ENCODE assay signal across 30 cellular contexts in the genomic region with DNA sequence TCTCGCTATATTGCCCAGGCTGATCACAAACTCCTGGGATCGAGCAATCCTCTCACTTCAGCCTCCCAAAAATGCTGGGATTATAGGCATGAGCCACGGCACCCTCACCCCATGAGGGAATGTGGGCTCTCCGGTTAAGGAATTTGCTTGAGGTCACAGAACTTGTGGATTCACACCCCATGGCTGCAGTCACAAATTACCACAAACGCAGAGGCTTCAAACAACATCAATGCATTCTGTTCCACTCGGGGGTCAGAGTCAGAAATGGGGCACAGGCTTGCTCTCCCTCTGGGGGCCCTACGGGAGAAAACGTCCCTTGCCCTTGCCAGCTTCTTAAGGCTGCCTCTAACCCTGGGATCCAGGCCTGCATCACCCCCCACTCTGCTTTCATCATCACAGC. TPM values are rescaled to one million over a fixed set of nuclear protein-coding genes. Genes with fewer than 3 reads are reported as not detected.
DNase-seq lines count a peak whose midpoint lies in the region; ATAC-seq and TF ChIP-seq lines count a peak whose summit lies in the region.
"Had no signal": no experiment of that assay in that cellular context is flagged by ENCODE, and none has a peak within 500 bp of the region (broad histone marks: within the 10 kb centered on the region; RNA-seq: fewer than 3 reads in every experiment).

No MANE protein-coding gene starts in this region.

- H3K4me1 ChIP-seq in OCI-LY3 (ENCODE audit: low read length), result peaks cover 58% of the 10 kb centered on the region
- peaks cover 6 to 75% (median 32%) of the 10 kb centered on the region in 3 donors for H3K4me1 ChIP-seq in esophagus squamous epithelium
- peaks cover 7 to 31% (median 21%) of the 10 kb centered on the region in 6 donors for H3K4me1 ChIP-seq in spleen
- H3K4me1 ChIP-seq: colonic mucosa had no signal

- DNase-seq in CD14-positive monocyte (ENCODE audit: low spot score) (no peak), esophagus squamous epithelium (lab: John Stamatoyannopoulos, UW) (no peak), spleen (no peak), GM10248 (ENCODE audit: extremely low spot score) (no peak), erythroblast (lab: John Stamatoyannopoulos, UW) (no peak)
- DNase-seq: activated CD4-positive, alpha-beta T cell treated with anti-CD3 and anti-CD28 coated beads, Interleukin-2, amount 50 U/mL, for 48 hours; activated CD8-positive, alpha-beta memory T cell treated with anti-CD3 and anti-CD28 coated beads, Interleukin-2, amount 50 U/mL, for 4 hours; amygdala; colonic mucosa; effector memory CD8-positive, alpha-beta T cell; EL; hippocampal formation; immature natural killer cell; mesenchymal stem cell; MM.1S; NCI-H1417 treated with DMSO at 0.1 percent for 48 hours; NCI-H82; RPMI8226 had no signal

- no peaks in the 10 kb centered on the region for H3K79me2 ChIP-seq in OCI-LY3 (ENCODE audit: low read length)

- peak overlapping the region; percentile 30; the same call in 1 of the 2 replicates for H3K9ac ChIP-seq in OCI-LY3 (ENCODE audit: low read length)

- 65 to 69% methylated on average over 8 of the region's 8 CpGs for WGBS in esophagus squamous epithelium, 2 donors
- 70 to 94% (median 87%) methylated on average over 7 to 8 of the region's 8 CpGs for WGBS in spleen, 5 donors

- peak overlapping the region in 1 of 2 donors; percentile 26 for H3K4me3 Mint-ChIP-seq in CD14-positive monocyte
- H3K4me3 Mint-ChIP-seq: activated naive CD4-positive, alpha-beta T cell treated with anti-CD3 and anti-CD28 coated beads, Interleukin-2, amount 50 U/mL, for 24 hours; effector memory CD8-positive, alpha-beta T cell; immature natural killer cell; T-helper 1 cell treated with Interleukin-12 subunit alpha and Interleukin-12 subunit beta and Interleukin-4 antibody, amounts not matched to agents 30 μg/mL and 1 μg/mL, for 36 hours had no signal

- CTCF ChIA-PET in GM10248 (lab: Yijun Ruan, JAX), result interaction anchor here (1.0 to 3.0 kb wide), 7 partner anchors 9 to 151 kb away, joined by 3 to 75 read pairs (median 10); partner anchors contain the start of genes B4GALT1, SMU1 and SPINK4

- H3K4me1 Mint-ChIP-seq in CD14-positive monocyte, result peaks cover 37% of the 10 kb centered on the region

- no peaks in the 10 kb centered on the region for H3K36me3 Mint-ChIP-seq in CD14-positive monocyte
- H3K36me3 Mint-ChIP-seq: activated naive CD4-positive, alpha-beta T cell treated with anti-CD3 and anti-CD28 coated beads, Interleukin-2, amount 50 U/mL, for 24 hours; immature natural killer cell had no signal

- H2AFZ ChIP-seq in OCI-LY3 (ENCODE audit: low read depth, low read length), result no peak overlapping the region

- H3K27me3 ChIP-seq in OCI-LY3 (ENCODE audit: low read depth, low read length) (no peaks in the 10 kb centered on the region), esophagus squamous epithelium (no peaks in the 10 kb centered on the region), spleen (replicated peaks in 1 of 7) (no peaks in the 10 kb centered on the region)
- H3K27me3 ChIP-seq: cardiac muscle cell, colonic mucosa, gastroesophageal sphincter, tibial nerve had no signal

- peak overlapping the region; percentile 55; the same call in 1 of the 2 replicates for H3K4me3 ChIP-seq in OCI-LY3 (ENCODE audit: low read length)
- no peak overlapping the region for H3K4me3 ChIP-seq in esophagus squamous epithelium
- peak overlapping the region in 1 of 8 donors; percentile 24 for H3K4me3 ChIP-seq in spleen
- H3K4me3 ChIP-seq: cardiac muscle cell, colonic mucosa, gastroesophageal sphincter, SK-N-MC, tibial nerve had no signal

- peak overlapping the region; percentile 59 for H3K4me2 ChIP-seq in OCI-LY3 (ENCODE audit: low read length)

- no peak for ATAC-seq in GM21360 (IDR thresholded peaks at IDR 0.05; ENCODE audit: unreplicated experiment)
- ATAC-seq: effector memory CD8-positive, alpha-beta T cell had no signal

- peak overlapping the region; percentile 91 to 97 (median 96) for H3K27ac Mint-ChIP-seq in CD14-positive monocyte
- H3K27ac Mint-ChIP-seq: activated naive CD4-positive, alpha-beta T cell treated with anti-CD3 and anti-CD28 coated beads, Interleukin-2, amount 50 U/mL, for 24 hours; effector memory CD8-positive, alpha-beta T cell; T-helper 1 cell treated with Interleukin-12 subunit alpha and Interleukin-12 subunit beta and Interleukin-4 antibody, amounts not matched to agents 30 μg/mL and 1 μg/mL, for 36 hours had no signal

- TF ChIP-seq CTCF in CD14-positive monocyte (IDR thresholded peaks at IDR 0.05), result no peak
- TF ChIP-seq CTCF in OCI-LY3 (IDR thresholded peaks at IDR 0.05; ENCODE audit: low read depth, low read length), result no peak
- no peak for TF ChIP-seq CTCF in esophagus squamous epithelium (IDR thresholded peaks at IDR 0.05)
- no peak for TF ChIP-seq CTCF in spleen (IDR thresholded peaks at IDR 0.05 in 8 of 11, conservative IDR thresholded peaks at IDR 0.05 in 3 of 11)
- no peak for TF ChIP-seq CTCF in GM10248 (IDR thresholded peaks at IDR 0.05; ENCODE audit: control extremely low read depth, extremely low read depth, low read depth, missing control alignments)

- no peaks in the 10 kb centered on the region for H4K20me1 ChIP-seq in OCI-LY3 (ENCODE audit: insufficient read depth, low read length)

- H3K9me3 ChIP-seq in OCI-LY3 (ENCODE audit: insufficient read depth, low read length), result no peaks in the 10 kb centered on the region
- no peaks in the 10 kb centered on the region for H3K9me3 ChIP-seq in esophagus squamous epithelium
- H3K9me3 ChIP-seq in spleen, result no peaks in the 10 kb centered on the region
- H3K9me3 ChIP-seq: colonic mucosa, gastroesophageal sphincter, tibial nerve had no signal

- H3K36me3 ChIP-seq in OCI-LY3 (replicated peaks; ENCODE audit: low read depth, low read length) (no peaks in the 10 kb centered on the region), esophagus squamous epithelium (no peaks in the 10 kb centered on the region), spleen (no peaks in the 10 kb centered on the region)
- H3K36me3 ChIP-seq: cardiac muscle cell, colonic mucosa, gastroesophageal sphincter, tibial nerve had no signal

- intact Hi-C loops in CD14-positive monocyte (cut with micrococcal nuclease), result loop anchor here (2.0 to 10.0 kb wide), 4 partner anchors 37 to 95 kb away; partner anchors contain the start of genes B4GALT1 (in 1 of the 2), BAG1 (in 1 of the 2) and CHMP5 (in 1 of the 2)
- intact Hi-C loops in esophagus squamous epithelium (cut with DNase I), result loop anchor here (2.0 kb wide), 1 partner anchor 145 kb away; no protein-coding TSS in a partner anchor
- intact Hi-C loops in spleen (cut with DNase I; ENCODE audit: low total_unique reads), result loop anchor here (10.0 kb wide), 1 partner anchor 53 kb away; no protein-coding TSS in a partner anchor

- H3K9me3 Mint-ChIP-seq in CD14-positive monocyte, result peaks cover 0 to 3% (median 0%) of the 10 kb centered on the region in 7 donors
- H3K9me3 Mint-ChIP-seq: activated naive CD4-positive, alpha-beta T cell treated with anti-CD3 and anti-CD28 coated beads, Interleukin-2, amount 50 U/mL, for 24 hours; effector memory CD8-positive, alpha-beta T cell; immature natural killer cell; T-helper 1 cell treated with Interleukin-12 subunit alpha and Interleukin-12 subunit beta and Interleukin-4 antibody, amounts not matched to agents 30 μg/mL and 1 μg/mL, for 36 hours had no signal

- H3K27me3 Mint-ChIP-seq in CD14-positive monocyte (ENCODE audit: low read depth in 3 of 3), result peaks cover 0 to 2% (median 2%) of the 10 kb centered on the region in 3 donors
- H3K27me3 Mint-ChIP-seq: activated naive CD4-positive, alpha-beta T cell treated with anti-CD3 and anti-CD28 coated beads, Interleukin-2, amount 50 U/mL, for 24 hours had no signal

- POLR2A ChIA-PET in GM10248 (lab: Yijun Ruan, JAX), result interaction anchor here (0.6 to 0.9 kb wide), 2 partner anchors 72 to 203 kb away, joined by 3 to 5 read pairs; partner anchors contain the start of gene DNAJA1

- H3K27ac ChIP-seq in OCI-LY3 (ENCODE audit: low read length), result peak overlapping the region; percentile 95
- peak overlapping the region in 3 of 4 donors; percentile 35 to 47 (median 43) for H3K27ac ChIP-seq in esophagus squamous epithelium
- peak overlapping the region in 5 of 8 donors; percentile 80 to 87 (median 81) for H3K27ac ChIP-seq in spleen
- H3K27ac ChIP-seq: C4-2B, cardiac muscle cell, colonic mucosa, gastroesophageal sphincter, SK-N-MC had no signal

- TF ChIP-seq POLR2A in esophagus squamous epithelium (IDR thresholded peaks at IDR 0.05) (no peak), spleen (IDR thresholded peaks at IDR 0.05) (no peak), erythroblast (IDR thresholded peaks at IDR 0.05; ENCODE audit: low read length) (no peak)

RNA-seq across cellular contexts. Expression of gene SPINK4, which starts 12.2 kb away (rescaled TPM):
- polyA plus RNA-seq in CD14-positive monocyte (not detected), spleen (under 1 TPM in 1 of 3 donors, not detected in 2; 0.67 TPM)
- total RNA-seq in esophagus squamous epithelium (not detected), spleen (not detected)
- total RNA-seq: cardiac muscle cell, gastroesophageal sphincter, pulmonary artery endothelial cell, skeletal muscle tissue, tibial nerve had no signal
- polyA plus RNA-seq: AG04450, immature natural killer cell had no signal

RNA-seq across cellular contexts. Expression of gene BAG1, which starts 36.8 kb away (rescaled TPM):
- 10 to 100 TPM; 93.6 to 94.5 TPM for polyA plus RNA-seq in CD14-positive monocyte
- total RNA-seq in esophagus squamous epithelium, result 100 to 1,000 TPM in 1 of 4 donors, 10 to 100 TPM in 3; 73.2 to 101 (median 91.0) TPM
- 10 to 100 TPM; 49.9 to 91.8 (median 71.0) TPM for total RNA-seq in spleen
- 100 to 1,000 TPM in 1 of 3 donors, 10 to 100 TPM in 2; 57.3 to 102 (median 70.7) TPM for polyA plus RNA-seq in spleen

RNA-seq across cellular contexts. Expression of gene CHMP5, which starts 37.1 kb away (rescaled TPM):
- polyA plus RNA-seq in CD14-positive monocyte (10 to 100 TPM; 65.0 to 72.5 TPM), spleen (10 to 100 TPM; 53.6 to 75.9 (median 59.0) TPM)
- total RNA-seq in esophagus squamous epithelium (10 to 100 TPM; 37.7 to 62.5 (median 54.2) TPM), spleen (10 to 100 TPM; 43.6 to 56.7 (median 52.4) TPM)

Comparison
In these comparisons a context has a peak if more than half of its experiments do, and no peak if none do; other contexts are left out.
1. H3K27ac ChIP-seq: peak in every context shown above with its lines; median percentile 95 in OCI-LY3; 81 in spleen; 43 in esophagus squamous epithelium.